In the genomic region with DNA sequence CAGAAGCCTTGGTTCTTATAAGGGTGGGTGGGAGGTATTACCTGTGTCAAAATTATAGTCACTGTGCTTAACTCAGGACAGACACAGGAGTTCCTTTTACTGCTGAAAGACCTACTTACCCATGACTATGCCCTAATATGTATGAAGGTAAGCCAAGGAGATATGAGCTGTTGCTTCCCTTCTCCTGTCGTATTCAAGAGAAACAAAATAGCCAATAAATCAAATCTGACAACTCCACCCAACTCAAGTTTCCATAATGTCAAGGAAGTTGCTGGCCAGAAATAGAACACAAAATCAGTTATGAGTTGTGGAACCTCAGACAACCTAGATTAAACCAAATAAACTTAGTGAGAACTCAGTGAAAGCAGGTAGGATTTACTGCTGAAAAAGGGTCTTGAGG, we compare ENCODE assay signal across 14 cellular contexts. TPM values are rescaled to one million over a fixed set of nuclear protein-coding genes. Genes with fewer than 3 reads are reported as not detected.
DNase-seq lines count a peak whose midpoint lies in the region; ATAC-seq, FAIRE-seq and TF ChIP-seq lines count a peak whose summit lies in the region.
"Had no signal": no experiment of that assay in that cellular context is flagged by ENCODE, and none has a peak within 500 bp of the region (broad histone marks: within the 10 kb centered on the region; RNA-seq: fewer than 3 reads in every experiment).

No MANE protein-coding gene starts in this region.

- no peak overlapping the region for H3K4me2 ChIP-seq in K562 (ENCODE audit: insufficient read depth, low read length)
- H3K4me2 ChIP-seq: BLaER1 had no signal

- TF ChIP-seq EP300 in K562 (IDR thresholded peaks at IDR 0.05; ENCODE audit: low read length), result no peak

- no peak for DNase-seq in HEK293T (ENCODE audit: extremely low spot score)
- no peak for DNase-seq in K562 (ENCODE audit: extremely low read depth in 1 of 4, low spot score in 3 of 4)
- no peak for DNase-seq in left colon
- DNase-seq in colonic mucosa, result no peak
- DNase-seq: 8988T; AML-193; Caco-2; CD8-positive, alpha-beta memory T cell; HCEC 1CT; IMR-90 had no signal

- in situ Hi-C loops in K562 (cut with MboI), result no loop called here

- intact Hi-C loops in K562 (cut with micrococcal nuclease) (no loop called here), left colon (cut with DNase I, micrococcal nuclease) (no loop called here), colonic mucosa (cut with DNase I) (no loop called here)

- H2AFZ ChIP-seq in K562 (ENCODE audit: low read depth, low read length), result no peak overlapping the region

- CTCF ChIA-PET in HEK293T (lab: Yijun Ruan, JAX) (no interaction called here), K562 (lab: Yijun Ruan, JAX; ENCODE audit: low intra/inter-chr PET ratio) (no interaction called here)

- no peak for TF ChIP-seq CTCF in K562 (IDR thresholded peaks at IDR 0.05 in 2 of 3, conservative IDR thresholded peaks at IDR 0.05 in 1 of 3; ENCODE audit: insufficient read depth in 2 of 3, low read depth in 1 of 3, low read length in 3 of 3)
- TF ChIP-seq CTCF in colonic mucosa (IDR thresholded peaks at IDR 0.05), result no peak

- WGBS in K562 (ENCODE audit: insufficient coverage, low coverage, missing lambda C conversion rate), result 0% methylated on average over 1 of the region's 1 CpG

- no peak overlapping the region for H3K27ac ChIP-seq in K562 (ENCODE audit: extremely low read depth, low read depth, low read length)
- H3K27ac ChIP-seq in skeletal muscle tissue (ENCODE audit: low read depth, low read length), result peak overlapping the region; percentile 57
- H3K27ac ChIP-seq in colonic mucosa, result no peak overlapping the region
- H3K27ac ChIP-seq: BLaER1 had no signal

- no peaks in the 10 kb centered on the region; the same call in 2 of the 3 replicates for H3K36me3 ChIP-seq in K562 (ENCODE audit: control insufficient read depth, insufficient read depth, low read length)
- H3K36me3 ChIP-seq in skeletal muscle tissue (ENCODE audit: control insufficient read depth in 3 of 3, insufficient read depth in 3 of 3, low read length in 3 of 3), result peaks cover 19 to 35% (median 25%) of the 10 kb centered on the region in 3 donors
- H3K36me3 ChIP-seq in colonic mucosa, result no peaks in the 10 kb centered on the region

- H3K9ac ChIP-seq in K562 (ENCODE audit: insufficient read depth in 1 of 2, low read depth in 2 of 2, low read length in 2 of 2) (no peak overlapping the region), skeletal muscle tissue (ENCODE audit: low read depth in 1 of 3, low read length in 3 of 3) (peak overlapping the region in 2 of 3 donors; percentile 52 to 54), colonic mucosa (ENCODE audit: low read depth in 2 of 2, low read length in 2 of 2) (no peak overlapping the region)
- H3K9ac ChIP-seq: BLaER1 had no signal

- H3K27me3 ChIP-seq in K562 (ENCODE audit: control insufficient read depth in 2 of 2, insufficient read depth in 2 of 2, low read length in 2 of 2) (no peaks in the 10 kb centered on the region), skeletal muscle tissue (ENCODE audit: control insufficient read depth in 3 of 3, insufficient read depth in 3 of 3, low read length in 3 of 3) (no peaks in the 10 kb centered on the region), colonic mucosa (no peaks in the 10 kb centered on the region)
- H3K27me3 ChIP-seq: BLaER1 had no signal

- no peak for TF ChIP-seq POLR2A in K562 (conservative IDR thresholded peaks at IDR 0.05)

- no peak for TF ChIP-seq RAD21 in K562 (CRISPR knock-in tag; conservative IDR thresholded peaks at IDR 0.05 in 1 of 2, IDR thresholded peaks at IDR 0.05 in 1 of 2)

- no peak for FAIRE-seq in K562 (lab: Jason Lieb, UNC)

- no TSS peak for BruUV-seq in K562 (replicated peaks; lab: Mats Ljungman, UMichigan)

- POLR2A ChIA-PET in HEK293T (lab: Yijun Ruan, JAX) (interaction anchor here (1.1 kb wide), 1 partner anchor 25 kb away, joined by 3 read pairs; a partner anchor contains a TSS), K562 (lab: Yijun Ruan, JAX) (no interaction called here)

- H3K9me3 ChIP-seq in K562 (replicated peaks; ENCODE audit: control insufficient read depth, insufficient read depth, low read depth, low read length) (no peaks in the 10 kb centered on the region), skeletal muscle tissue (ENCODE audit: control insufficient read depth in 3 of 3, low read length in 3 of 3) (no peaks in the 10 kb centered on the region), colonic mucosa (no peaks in the 10 kb centered on the region)
- H3K9me3 ChIP-seq: BLaER1, Caco-2 had no signal

- no peaks in the 10 kb centered on the region for H4K20me1 ChIP-seq in K562 (replicated peaks; ENCODE audit: control insufficient read depth, insufficient read depth, low read length)
- H4K20me1 ChIP-seq: BLaER1 had no signal

- H3K9me1 ChIP-seq in K562 (ENCODE audit: control insufficient read depth, insufficient read depth, low read length), result peaks cover 3% of the 10 kb centered on the region

- H3K4me1 ChIP-seq in K562 (replicated peaks in 1 of 2; ENCODE audit: control insufficient read depth in 2 of 2, insufficient read depth in 2 of 2, low read length in 2 of 2) (no peaks in the 10 kb centered on the region; a peak in 1 of 5 replicates), skeletal muscle tissue (ENCODE audit: control insufficient read depth in 3 of 3, insufficient read depth in 3 of 3, low read length in 3 of 3) (peaks cover 8 to 15% (median 10%) of the 10 kb centered on the region in 3 donors), colonic mucosa (no peaks in the 10 kb centered on the region)
- H3K4me1 ChIP-seq: BLaER1 had no signal

- no peak overlapping the region for H3K4me3 ChIP-seq in K562
- H3K4me3 ChIP-seq in skeletal muscle tissue (ENCODE audit: low read length in 3 of 3), result peak overlapping the region in 2 of 3 donors; percentile 41 to 47
- H3K4me3 ChIP-seq in colonic mucosa, result no peak overlapping the region
- H3K4me3 ChIP-seq: BLaER1 had no signal

- ATAC-seq in K562 (no peak), left colon (peak; percentile 74), HG02678 (IDR thresholded peaks at IDR 0.05; ENCODE audit: unreplicated experiment) (no peak), HG02798 (IDR thresholded peaks at IDR 0.05; ENCODE audit: poor library complexity, unreplicated experiment) (no peak)

- no peaks in the 10 kb centered on the region for H3K79me2 ChIP-seq in K562 (ENCODE audit: control insufficient read depth, insufficient read depth, low read length)

TF ChIP-seq in HEK293T, 16 proteins besides CTCF, POLR2A, EP300 and RAD21:
- TF ChIP-seq, protein P1, sequence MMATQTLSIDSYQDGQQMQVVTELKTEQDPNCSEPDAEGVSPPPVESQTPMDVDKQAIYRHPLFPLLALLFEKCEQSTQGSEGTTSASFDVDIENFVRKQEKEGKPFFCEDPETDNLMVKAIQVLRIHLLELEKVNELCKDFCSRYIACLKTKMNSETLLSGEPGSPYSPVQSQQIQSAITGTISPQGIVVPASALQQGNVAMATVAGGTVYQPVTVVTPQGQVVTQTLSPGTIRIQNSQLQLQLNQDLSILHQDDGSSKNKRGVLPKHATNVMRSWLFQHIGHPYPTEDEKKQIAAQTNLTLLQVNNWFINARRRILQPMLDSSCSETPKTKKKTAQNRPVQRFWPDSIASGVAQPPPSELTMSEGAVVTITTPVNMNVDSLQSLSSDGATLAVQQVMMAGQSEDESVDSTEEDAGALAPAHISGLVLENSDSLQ (IDR thresholded peaks at IDR 0.05), result peak; percentile 54
- no peak for TF ChIP-seq FOXA1 (IDR thresholded peaks at IDR 0.05)

TF ChIP-seq in K562, 482 proteins besides CTCF, POLR2A, EP300 and RAD21 (continues in another document):
- TF ChIP-seq, protein P1 (IDR thresholded peaks at IDR 0.05), result peak; percentile 70
- TF ChIP-seq PHF8 (IDR thresholded peaks at IDR 0.05; ENCODE audit: borderline replicate concordance, low read length), result no peak

RNA-seq across cellular contexts. Expression of a gene that starts 25.1 kb away (rescaled TPM):
- 12.9 and 15.4 TPM in 2 replicates for total RNA-seq in K562 (2011; cell fraction: chromatin; rRNA removed; ENCODE audit: low replicate concordance)
- total RNA-seq in K562 (2011; cell fraction: nucleolus; rRNA removed), result 7.0 and 9.7 TPM in 2 replicates
- total RNA-seq in K562 (2011; cell fraction: nucleoplasm; rRNA removed), result 6.6 and 9.9 TPM in 2 replicates
- total RNA-seq in K562 (2014; rRNA removed), result 4.4 TPM in 2 replicates
- 4.9 and 5.2 TPM in 2 replicates for total RNA-seq in K562 (2014; rRNA removed; fragmentation: Illumina TruSeq; extraction: Trizol)
- 3.8 and 5.7 TPM in 2 replicates for total RNA-seq in K562 (2015; rRNA removed; fragmentation: Illumina TruSeq; extraction: Trizol)
- total RNA-seq in K562 (2021), result 3.7 and 5.1 TPM in 2 replicates
- polyA plus RNA-seq in K562 (2011; rRNA removed), result 6.5 and 7.1 TPM in 2 replicates
- polyA plus RNA-seq in K562 (2011; cell fraction: cytosol; rRNA removed), result 6.0 and 6.3 TPM in 2 replicates
- polyA plus RNA-seq in K562 (2011; cell fraction: nucleus; rRNA removed), result 21.9 and 28.6 TPM in 2 replicates
- polyA plus RNA-seq in K562 (2012), result 3.4 and 5.5 TPM in 2 replicates
- 4.1 and 5.1 TPM in 2 replicates for polyA plus RNA-seq in K562 (2014; fragmentation: Illumina TruSeq; extraction: Trizol)
- 1 to 10 TPM; 1.1 to 3.5 TPM for polyA plus RNA-seq in K562 (2014; fragmentation: Nextera tagmentation; extraction: Ambion mirVana)
- polyA plus RNA-seq in K562 (2014; rRNA removed), result 3.3 and 3.4 TPM in 2 replicates
- 9.4 and 10.3 TPM in 2 replicates for polyA minus RNA-seq in K562 (2011; rRNA and poly(A)+ RNA removed)
- 1.6 and 3.1 TPM in 2 replicates for polyA minus RNA-seq in K562 (2011; cell fraction: cytosol; rRNA and poly(A)+ RNA removed)
- polyA minus RNA-seq in K562 (2011; cell fraction: nucleus; rRNA and poly(A)+ RNA removed), result 8.2 and 10.1 TPM in 2 replicates
- total RNA-seq in left colon, result 1 to 10 TPM; 6.2 to 9.3 TPM
- total RNA-seq in skeletal muscle tissue, result 16.7 TPM
- total RNA-seq in colonic mucosa, result 10 to 100 TPM in 1 of 2 donors, 1 to 10 TPM in 1; 7.4 to 10.9 TPM

Comparison
In these comparisons a context has a peak if more than half of its experiments do, and no peak if none do; other contexts are left out.
1. H3K4me3 ChIP-seq: peak in skeletal muscle tissue (2 of 3); none in K562 (single experiment) and colonic mucosa (single experiment).
2. H3K9ac ChIP-seq: peak in skeletal muscle tissue (2 of 3); none in K562 (0 of 2) and colonic mucosa (0 of 2).